ENCODE assay signal across 9 cellular contexts in genomic region chr18:5630057-5630765, GRCh38.
DNase-seq lines count a peak whose midpoint lies in the region; ATAC-seq and TF ChIP-seq lines count a peak whose summit lies in the region.
"Had no signal": no experiment of that assay in that cellular context is flagged by ENCODE, and none has a peak within 500 bp of the region (broad histone marks: within the 10 kb centered on the region; RNA-seq: fewer than 3 reads in every experiment).

No MANE protein-coding gene starts in this region.

- ATAC-seq in HG03175 (IDR thresholded peaks at IDR 0.05; ENCODE audit: unreplicated experiment) (peak; percentile 76), Panc1 (peak; percentile 91)

- POLR2A ChIA-PET in MCF 10A (lab: Yijun Ruan, JAX) = no interaction called here
- POLR2A ChIA-PET in Panc1 (lab: Charles Lee) = no interaction called here

- no peaks in the 10 kb centered on the region for H3K4me1 Mint-ChIP-seq in MCF 10A (ENCODE audit: insufficient read depth, unreplicated experiment)

- H3K9me3 ChIP-seq in breast epithelium = no peaks in the 10 kb centered on the region
- H3K9me3 ChIP-seq in Panc1 (ENCODE audit: control insufficient read depth, insufficient read depth, low read depth, low read length) = no peaks in the 10 kb centered on the region

- intact Hi-C loops in breast epithelium (cut with DNase I; ENCODE audit: low total_unique reads) (no loop called here), MCF 10A (cut with micrococcal nuclease) (no loop called here), Panc1 (cut with micrococcal nuclease; ENCODE audit: unreplicated experiment) (no loop called here)

- no peak for TF ChIP-seq CTCF in breast epithelium (IDR thresholded peaks at IDR 0.05)
- TF ChIP-seq CTCF in MCF 10A (IDR thresholded peaks at IDR 0.05; ENCODE audit: unreplicated experiment) = no peak
- no peak for TF ChIP-seq CTCF in Panc1 (IDR thresholded peaks at IDR 0.05)
- no peak for TF ChIP-seq CTCF in coronary artery (IDR thresholded peaks at IDR 0.05)

- peak overlapping the region; percentile 62 to 90 (median 66) for H3K4me3 ChIP-seq in breast epithelium
- H3K4me3 ChIP-seq in Panc1 (ENCODE audit: low read depth in 2 of 2, low read length in 2 of 2) = peak overlapping the region; percentile 2 to 14; a peak in 2 of 4 replicates
- H3K4me3 ChIP-seq in coronary artery = peak overlapping the region; percentile 82

- BruUV-seq in MCF 10A (replicated peaks; lab: Mats Ljungman, UMichigan) (no TSS peak), Panc1 (replicated peaks; lab: Mats Ljungman, UMichigan) (no TSS peak)

- peaks cover 5% of the 10 kb centered on the region for H3K9me3 Mint-ChIP-seq in MCF 10A (ENCODE audit: unreplicated experiment)
- H3K9me3 Mint-ChIP-seq: activated naive CD4-positive, alpha-beta T cell treated with anti-CD3 and anti-CD28 coated beads, Interleukin-2, amount 50 U/mL, for 24 hours had no signal

- in situ Hi-C loops in Panc1 (cut with HindIII; ENCODE audit: low pct_unique_long_range_greater_than_20kb, low sequenced_read_pairs) = no loop called here

- H3K27ac ChIP-seq in breast epithelium (peak overlapping the region; percentile 56 to 92), Panc1 (ENCODE audit: low read length) (no peak overlapping the region), coronary artery (peak overlapping the region in 1 of 2 donors; percentile 80)

- CTCF ChIA-PET in MCF 10A (lab: Yijun Ruan, JAX) (no interaction called here), Panc1 (lab: Charles Lee) (no interaction called here)

- H3K27me3 Mint-ChIP-seq in MCF 10A (ENCODE audit: insufficient read depth, unreplicated experiment) = no peaks in the 10 kb centered on the region

- H3K36me3 Mint-ChIP-seq in MCF 10A (ENCODE audit: insufficient read depth, unreplicated experiment) = no peaks in the 10 kb centered on the region
- H3K36me3 Mint-ChIP-seq: activated naive CD4-positive, alpha-beta T cell treated with anti-CD3 and anti-CD28 coated beads, Interleukin-2, amount 50 U/mL, for 24 hours had no signal

- no peak overlapping the region for H3K4me3 Mint-ChIP-seq in MCF 10A (ENCODE audit: unreplicated experiment)

- H3K36me3 ChIP-seq in breast epithelium (no peaks in the 10 kb centered on the region), Panc1 (ENCODE audit: control insufficient read depth, insufficient read depth, low read length) (no peaks in the 10 kb centered on the region)

- DNase-seq in breast epithelium (ENCODE audit: low spot score in 2 of 2) (peak; percentile 23 to 59), MCF 10A (ENCODE audit: unreplicated experiment) (no peak), Panc1 (ENCODE audit: low read depth, low spot score) (no peak), coronary artery (ENCODE audit: low spot score) (no peak), left kidney (ENCODE audit: low read depth, low spot score) (peak; percentile 96), OCI-M2 (lab: John Stamatoyannopoulos, UW; ENCODE audit: unreplicated experiment) (no peak)
- DNase-seq in stimulated activated CD4-positive, alpha-beta T cell treated with anti-CD3 and anti-CD28 coated beads, Interleukin-15, amount 100 ng/mL, for 24 hours = peak; percentile 69

- TF ChIP-seq POLR2A in breast epithelium (IDR thresholded peaks at IDR 0.05) = no peak

- H3K27me3 ChIP-seq in breast epithelium (peaks cover 0 to 6% of the 10 kb centered on the region in 2 donors), Panc1 (ENCODE audit: control insufficient read depth, insufficient read depth, low read length) (peaks cover 15% of the 10 kb centered on the region)

- H3K4me1 ChIP-seq in breast epithelium = peaks cover 0 to 5% of the 10 kb centered on the region in 2 donors
- no peaks in the 10 kb centered on the region for H3K4me1 ChIP-seq in Panc1 (ENCODE audit: control insufficient read depth, insufficient read depth, low read length)

- no peak overlapping the region for H3K27ac Mint-ChIP-seq in MCF 10A (ENCODE audit: low read depth, unreplicated experiment)
- H3K27ac Mint-ChIP-seq: activated naive CD4-positive, alpha-beta T cell treated with anti-CD3 and anti-CD28 coated beads, Interleukin-2, amount 50 U/mL, for 24 hours had no signal

Comparison
In these comparisons a context has a peak if more than half of its experiments do, and no peak if none do; other contexts are left out.
1. DNase-seq: peak in breast epithelium (2 of 2), left kidney (single experiment) and stimulated activated CD4-positive, alpha-beta T cell treated with anti-CD3 and anti-CD28 coated beads, Interleukin-15, amount 100 ng/mL, for 24 hours (single experiment); none in MCF 10A (single experiment), Panc1 (single experiment), coronary artery (single experiment) and OCI-M2 (single experiment).
2. H3K4me3 ChIP-seq: peak in every context shown above with its lines; median percentile 82 in coronary artery; 66 in breast epithelium; 8 in Panc1.